Comparison of ENCODE assay signal across 7 cellular contexts in the genomic region with DNA sequence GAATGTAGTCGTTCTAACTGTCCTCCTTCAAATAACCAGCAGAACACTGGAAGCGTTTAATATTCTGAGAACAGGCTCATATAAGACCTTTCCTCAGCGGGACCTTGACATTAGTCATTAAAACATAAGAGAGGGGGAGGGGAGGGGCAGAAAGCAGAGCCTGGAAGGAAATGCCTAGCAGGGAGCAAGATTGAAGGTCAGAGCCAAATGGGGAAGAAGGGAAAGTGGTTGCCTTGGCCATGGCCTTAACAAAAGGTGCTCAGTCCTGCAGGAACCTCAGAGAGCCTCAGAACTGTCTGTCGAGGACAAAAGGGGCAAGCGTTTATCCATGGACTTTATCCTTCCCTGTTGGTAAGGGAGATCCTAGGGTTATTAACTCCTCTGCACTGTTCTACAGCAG. TPM values are rescaled to one million over a fixed set of nuclear protein-coding genes. Genes with fewer than 3 reads are reported as not detected.
DNase-seq lines count a peak whose midpoint lies in the region; ATAC-seq and TF ChIP-seq lines count a peak whose summit lies in the region.

No MANE protein-coding gene starts in this region.

- H3K23ac ChIP-seq in mesenchymal stem cell (ENCODE audit: low read length in 2 of 2) = no peak overlapping the region

- TF ChIP-seq POLR2A in breast epithelium (IDR thresholded peaks at IDR 0.05) = no peak

- H2BK12ac ChIP-seq in mesenchymal stem cell (ENCODE audit: low read length in 2 of 2) = no peak overlapping the region

- H3K9me3 ChIP-seq in MG63 (no peaks in the 10 kb centered on the region), breast epithelium (no peaks in the 10 kb centered on the region), mesenchymal stem cell (ENCODE audit: control insufficient read depth, low read length) (no peaks in the 10 kb centered on the region), subcutaneous abdominal adipose tissue (ENCODE audit: control insufficient read depth in 5 of 5, low read length in 5 of 5) (no peaks in the 10 kb centered on the region)

- H3K18ac ChIP-seq in mesenchymal stem cell (ENCODE audit: low read depth in 1 of 2, low read length in 2 of 2) = no peak overlapping the region

- H3K27ac ChIP-seq in breast epithelium (peak overlapping the region; percentile 89), mesenchymal stem cell (ENCODE audit: low read length, poor library complexity, severe bottlenecking) (no peak overlapping the region), subcutaneous abdominal adipose tissue (ENCODE audit: low read depth, low read length) (peak overlapping the region; percentile 33)

- peak overlapping the region; percentile 85 for H3K9ac ChIP-seq in mesenchymal stem cell (ENCODE audit: low read length)
- H3K9ac ChIP-seq in subcutaneous abdominal adipose tissue (ENCODE audit: low read length in 5 of 5) = peak overlapping the region in 2 of 5 donors; percentile 52 to 74

- peak overlapping the region; percentile 92 for H3K4me2 ChIP-seq in mesenchymal stem cell (ENCODE audit: low read length, poor library complexity, severe bottlenecking)

- no peaks in the 10 kb centered on the region for H3K27me3 ChIP-seq in MG63
- no peaks in the 10 kb centered on the region for H3K27me3 ChIP-seq in breast epithelium
- no peaks in the 10 kb centered on the region for H3K27me3 ChIP-seq in mesenchymal stem cell (ENCODE audit: control insufficient read depth in 1 of 2, insufficient read depth in 1 of 2, low read length in 2 of 2)
- no peaks in the 10 kb centered on the region for H3K27me3 ChIP-seq in subcutaneous abdominal adipose tissue (ENCODE audit: control insufficient read depth in 5 of 5, insufficient read depth in 4 of 5, low read length in 5 of 5)

- H3K4ac ChIP-seq in mesenchymal stem cell (ENCODE audit: low read depth in 1 of 2, low read length in 2 of 2) = no peak overlapping the region

- H3K79me1 ChIP-seq in mesenchymal stem cell (replicated peaks; ENCODE audit: low read length, poor library complexity, severe bottlenecking) = peaks cover 24% of the 10 kb centered on the region

- peaks cover 0 to 2% of the 10 kb centered on the region in 2 donors for H3K4me1 ChIP-seq in breast epithelium
- H3K4me1 ChIP-seq in mesenchymal stem cell (ENCODE audit: control insufficient read depth, insufficient read depth, low read depth, low read length) = peaks cover 10% of the 10 kb centered on the region
- H3K4me1 ChIP-seq in subcutaneous abdominal adipose tissue (ENCODE audit: control insufficient read depth in 5 of 5, insufficient read depth in 5 of 5, low read length in 5 of 5) = peaks cover 0 to 28% (median 21%) of the 10 kb centered on the region in 5 donors

- no peak overlapping the region for H2BK120ac ChIP-seq in mesenchymal stem cell (ENCODE audit: low read depth, low read length)

- no peak overlapping the region for H2BK5ac ChIP-seq in mesenchymal stem cell (ENCODE audit: low read depth, low read length, poor library complexity, severe bottlenecking)

- 54% methylated on average over 5 of the region's 5 CpGs for WGBS in mesenchymal stem cell

- no peak for TF ChIP-seq CTCF in breast epithelium (IDR thresholded peaks at IDR 0.05)

- H2BK15ac ChIP-seq in mesenchymal stem cell (ENCODE audit: low read depth, poor library complexity, severe bottlenecking) = no peak overlapping the region

- ATAC-seq in HG03108 (IDR thresholded peaks at IDR 0.05; ENCODE audit: unreplicated experiment) = no peak

- no peak overlapping the region for H3K14ac ChIP-seq in mesenchymal stem cell (ENCODE audit: low read length in 2 of 2)

- H3K4me3 ChIP-seq in MG63 (peak overlapping the region; percentile 53; the same call in 1 of the 2 replicates), breast epithelium (peak overlapping the region; percentile 74 to 84 (median 82)), mesenchymal stem cell (ENCODE audit: insufficient read depth in 1 of 2, low read depth in 1 of 2, low read length in 2 of 2) (peak overlapping the region in 1 of 2 experiments; percentile 83), subcutaneous abdominal adipose tissue (ENCODE audit: low read depth in 1 of 5, low read length in 5 of 5) (peak overlapping the region; percentile 69 to 92 (median 81))

- intact Hi-C loops in breast epithelium (cut with DNase I; ENCODE audit: low total_unique reads) = no loop called here

- no peak overlapping the region for H2AFZ ChIP-seq in mesenchymal stem cell (ENCODE audit: low read depth, low read length)

- no peak overlapping the region for H4K91ac ChIP-seq in mesenchymal stem cell (ENCODE audit: low read length)

- no peak for DNase-seq in MG63
- DNase-seq in breast epithelium (ENCODE audit: low spot score in 2 of 2) = no peak
- peak; percentile 12 for DNase-seq in mesenchymal stem cell
- DNase-seq in NCI-H82 (lab: John Stamatoyannopoulos, UW) = no peak
- DNase-seq in RPMI8226 = no peak

- no peaks in the 10 kb centered on the region for H3K36me3 ChIP-seq in MG63
- no peaks in the 10 kb centered on the region for H3K36me3 ChIP-seq in breast epithelium
- H3K36me3 ChIP-seq in mesenchymal stem cell (ENCODE audit: control insufficient read depth in 1 of 2, insufficient read depth in 2 of 2, low read depth in 1 of 2, low read length in 2 of 2) = peaks cover 3 to 6% of the 10 kb centered on the region in 2 experiments
- H3K36me3 ChIP-seq in subcutaneous abdominal adipose tissue (ENCODE audit: control insufficient read depth in 5 of 5, insufficient read depth in 5 of 5, low read length in 5 of 5) = no peaks in the 10 kb centered on the region

- no peak overlapping the region for H4K8ac ChIP-seq in mesenchymal stem cell (ENCODE audit: low read length)

- no peak overlapping the region for H2AK5ac ChIP-seq in mesenchymal stem cell (ENCODE audit: low read length, severe bottlenecking)

RNA-seq across cellular contexts. Expression of gene PLA2R1, which starts 0.9 kb away (rescaled TPM):
- 0.36 and 1.6 TPM in 2 replicates for total RNA-seq in MG63 (2014; rRNA removed; shearing (Covaris generic); ENCODE audit: low replicate concordance)
- total RNA-seq in breast epithelium = 10 to 100 TPM; 12.5 to 49.9 (median 27.9) TPM
- 6.5 TPM for polyA plus RNA-seq in mesenchymal stem cell (2013, experiment 1 of 2)
- 6.1 TPM for polyA plus RNA-seq in mesenchymal stem cell (2013, experiment 2 of 2)
